In genomic region chr2:200509608-200510433, GRCh38 we compare ENCODE assay signal across 8 cellular contexts. TPM values are rescaled to one million over a fixed set of nuclear protein-coding genes. Genes with fewer than 3 reads are reported as not detected.
DNase-seq lines count a peak whose midpoint lies in the region; ATAC-seq and TF ChIP-seq lines count a peak whose summit lies in the region.

KCTD18 (minus strand) TSS chr2:200510068; CDS start chr2:200507016, 3,052 bp downstream.

- peaks cover 6% of the 10 kb centered on the region; the same call in 1 of the 2 replicates for H3K36me3 ChIP-seq in KOPT-K1 (ENCODE audit: insufficient read depth, low read length)
- H3K36me3 ChIP-seq in fibroblast of lung (ENCODE audit: control insufficient read depth, insufficient read depth, low read length), result no peaks in the 10 kb centered on the region
- H3K36me3 ChIP-seq in naive thymus-derived CD4-positive, alpha-beta T cell (ENCODE audit: control insufficient read depth in 2 of 3, insufficient read depth in 3 of 3, low read length in 3 of 3), result no peaks in the 10 kb centered on the region

- intact Hi-C loops in naive thymus-derived CD4-positive, alpha-beta T cell (cut with micrococcal nuclease), result loop anchor here (1.0 to 10.0 kb wide), 8 partner anchors 16 to 1755 kb away; partner anchors contain the start of genes BZW1 (in 2 of the 2), SGO2 (in 2 of the 2), FTCDNL1 (in 1 of the 2) and MAIP1 (in 1 of the 2)

- H3K9me3 Mint-ChIP-seq in naive thymus-derived CD4-positive, alpha-beta T cell, result no peaks in the 10 kb centered on the region
- H3K9me3 Mint-ChIP-seq in stimulated activated naive B cell treated with anti-CD40 and anti-IgM and Interleukin-4, amounts not matched to agents 10 μg/mL and 1 μg/mL and 100 μg/mL, for 72 hours, result no peaks in the 10 kb centered on the region

- peak; percentile 52 to 65 for TF ChIP-seq CTCF in fibroblast of lung (conservative IDR thresholded peaks at IDR 0.05 in 1 of 2, IDR thresholded peaks at IDR 0.05 in 1 of 2; ENCODE audit: low read depth in 1 of 2, low read length in 2 of 2)

- H3K27ac Mint-ChIP-seq in naive thymus-derived CD4-positive, alpha-beta T cell, result peak within 1 kb of the TSS; percentile 88 to 97 (median 95)
- peak within 1 kb of the TSS; percentile 87 for H3K27ac Mint-ChIP-seq in stimulated activated naive B cell treated with anti-CD40 and anti-IgM and Interleukin-4, amounts not matched to agents 10 μg/mL and 1 μg/mL and 100 μg/mL, for 72 hours

- H3K4me1 ChIP-seq in fibroblast of lung (ENCODE audit: control insufficient read depth, extremely low read depth, insufficient read depth, low read length), result no peaks in the 10 kb centered on the region
- H3K4me1 ChIP-seq in naive thymus-derived CD4-positive, alpha-beta T cell (ENCODE audit: control insufficient read depth in 2 of 2, insufficient read depth in 2 of 2, low read length in 2 of 2), result peaks cover 6 to 22% of the 10 kb centered on the region in 2 donors

- peaks cover 0 to 7% (median under 1%) of the 10 kb centered on the region in 5 donors for H3K36me3 Mint-ChIP-seq in naive thymus-derived CD4-positive, alpha-beta T cell
- peaks cover 0 to 11% of the 10 kb centered on the region in 2 donors for H3K36me3 Mint-ChIP-seq in stimulated activated naive B cell treated with anti-CD40 and anti-IgM and Interleukin-4, amounts not matched to agents 10 μg/mL and 1 μg/mL and 100 μg/mL, for 72 hours

- peak within 1 kb of the TSS; percentile 81 for H2AFZ ChIP-seq in fibroblast of lung (ENCODE audit: low read length)

- H3K4me3 ChIP-seq in fibroblast of lung (replicated peaks in 1 of 4; ENCODE audit: control extremely low read depth in 1 of 4, insufficient read depth in 1 of 4, low read depth in 3 of 4, low read length in 4 of 4), result peak within 1 kb of the TSS; percentile 72 to 92 (median 86)
- H3K4me3 ChIP-seq in naive thymus-derived CD4-positive, alpha-beta T cell (ENCODE audit: low read length), result peak within 1 kb of the TSS; percentile 53

- H3K4me1 Mint-ChIP-seq in naive thymus-derived CD4-positive, alpha-beta T cell, result peaks cover 10 to 51% (median 34%) of the 10 kb centered on the region in 7 donors
- H3K4me1 Mint-ChIP-seq in stimulated activated naive B cell treated with anti-CD40 and anti-IgM and Interleukin-4, amounts not matched to agents 10 μg/mL and 1 μg/mL and 100 μg/mL, for 72 hours, result peaks cover 9 to 15% of the 10 kb centered on the region in 2 donors

- peak within 1 kb of the TSS; percentile 97 for H3K4me2 ChIP-seq in fibroblast of lung (ENCODE audit: extremely low read depth, insufficient read depth, low read length)

- H3K27me3 Mint-ChIP-seq in naive thymus-derived CD4-positive, alpha-beta T cell, result no peaks in the 10 kb centered on the region
- H3K27me3 Mint-ChIP-seq in stimulated activated naive B cell treated with anti-CD40 and anti-IgM and Interleukin-4, amounts not matched to agents 10 μg/mL and 1 μg/mL and 100 μg/mL, for 72 hours, result peaks cover 0 to 4% of the 10 kb centered on the region in 2 donors

- POLR2A ChIA-PET in naive thymus-derived CD4-positive, alpha-beta T cell (lab: Charles Lee), result interaction anchor here (0.8 to 4.2 kb wide), 6 partner anchors 12 to 245 kb away, joined by 3 to 25 read pairs (median 4); partner anchors contain the start of gene SGO2

- peak within 1 kb of the TSS; percentile 85 for H3K9ac ChIP-seq in fibroblast of lung (ENCODE audit: insufficient read depth, low read length)

- peaks cover 10% of the 10 kb centered on the region for H3K27me3 ChIP-seq in fibroblast of lung (ENCODE audit: control insufficient read depth, insufficient read depth, low read length)
- H3K27me3 ChIP-seq in naive thymus-derived CD4-positive, alpha-beta T cell (ENCODE audit: control insufficient read depth in 2 of 2, insufficient read depth in 2 of 2, low read length in 2 of 2), result no peaks in the 10 kb centered on the region

- peak within 1 kb of the TSS; percentile 83 to 98 (median 94) for H3K4me3 Mint-ChIP-seq in naive thymus-derived CD4-positive, alpha-beta T cell
- peak within 1 kb of the TSS; percentile 93 to 94 for H3K4me3 Mint-ChIP-seq in stimulated activated naive B cell treated with anti-CD40 and anti-IgM and Interleukin-4, amounts not matched to agents 10 μg/mL and 1 μg/mL and 100 μg/mL, for 72 hours

- H3K27ac ChIP-seq in KOPT-K1 (ENCODE audit: low read depth, low read length, poor library complexity, severe bottlenecking) (peak within 1 kb of the TSS; percentile 71), fibroblast of lung (ENCODE audit: insufficient read depth, low read length) (peak within 1 kb of the TSS; percentile 68)
- peak within 1 kb of the TSS; percentile 74 for H3K27ac ChIP-seq in naive thymus-derived CD4-positive, alpha-beta T cell (ENCODE audit: low read depth, low read length)

- no peaks in the 10 kb centered on the region for H4K20me1 ChIP-seq in fibroblast of lung (ENCODE audit: control insufficient read depth, extremely low read depth, insufficient read depth, low read length)

- CTCF ChIA-PET in naive thymus-derived CD4-positive, alpha-beta T cell (lab: Charles Lee), result interaction anchor here (0.9 to 1.3 kb wide), 2 partner anchors 15 to 39 kb away, joined by 3 to 5 read pairs; no protein-coding TSS in a partner anchor

- no peaks in the 10 kb centered on the region for H3K9me3 ChIP-seq in KOPT-K1 (ENCODE audit: insufficient read depth, low read length, poor library complexity, severe bottlenecking)
- H3K9me3 ChIP-seq in fibroblast of lung (ENCODE audit: control insufficient read depth, insufficient read depth, low read depth, low read length), result no peaks in the 10 kb centered on the region
- H3K9me3 ChIP-seq in naive thymus-derived CD4-positive, alpha-beta T cell (ENCODE audit: control insufficient read depth in 2 of 3, low read length in 3 of 3), result no peaks in the 10 kb centered on the region

- peaks cover 3% of the 10 kb centered on the region for H3K79me2 ChIP-seq in fibroblast of lung (ENCODE audit: control insufficient read depth, insufficient read depth, low read length)

- DNase-seq in Daoy (ENCODE audit: low read depth) (peak; percentile 87), RPMI8226 (peak; percentile 90), fibroblast of lung (ENCODE audit: low read depth in 2 of 2) (peak; percentile 82 to 85)
- peak; percentile 84 to 89 for DNase-seq in activated T-helper 1 cell treated with anti-CD3 and anti-CD28 coated beads, Interleukin-2, amount 50 U/mL, for 16 hours (ENCODE audit: low read depth in 1 of 2, low spot score in 1 of 2)
- DNase-seq in naive thymus-derived CD4-positive, alpha-beta T cell, result peak; percentile 82 to 93 (median 87)
- DNase-seq in stimulated activated naive B cell treated with anti-CD40 and anti-IgM and Interleukin-4, amounts not matched to agents 10 μg/mL and 1 μg/mL and 100 μg/mL, for 72 hours, result peak; percentile 91

- peak; percentile 97 for ATAC-seq in GM21786 (IDR thresholded peaks at IDR 0.05; ENCODE audit: unreplicated experiment)
- ATAC-seq in naive thymus-derived CD4-positive, alpha-beta T cell, result peak; percentile 100
- peak; percentile 98 to 99 for ATAC-seq in stimulated activated naive B cell treated with anti-CD40 and anti-IgM and Interleukin-4, amounts not matched to agents 10 μg/mL and 1 μg/mL and 100 μg/mL, for 72 hours (replicated peaks)

RNA-seq across cellular contexts. Expression of gene KCTD18, which starts in this region (rescaled TPM):
- 9.9 and 17.0 TPM in 2 replicates for total RNA-seq in Daoy (2014; rRNA removed; shearing (Covaris generic))
- total RNA-seq in fibroblast of lung, result 24.9 and 29.4 TPM in 2 replicates
- 9.9 and 14.0 TPM in 2 replicates for polyA plus RNA-seq in fibroblast of lung
- 8.2 and 10.4 TPM in 2 replicates for polyA plus RNA-seq in fibroblast of lung (2012)
- polyA minus RNA-seq in fibroblast of lung (ENCODE audit: low replicate concordance), result 2.5 TPM in 2 replicates
- 10 to 100 TPM; 14.9 to 20.8 (median 18.6) TPM for total RNA-seq in naive thymus-derived CD4-positive, alpha-beta T cell
- 10 to 100 TPM; 13.2 to 18.4 TPM for polyA plus RNA-seq in naive thymus-derived CD4-positive, alpha-beta T cell

Comparison
In these comparisons a context has a peak if more than half of its experiments do, and no peak if none do; other contexts are left out.
1. Peak in every context shown above with its lines: DNase-seq, ATAC-seq, H3K4me3 ChIP-seq and H3K27ac ChIP-seq.